Comparison of ENCODE assay signal across 8 cellular contexts in genomic region chr3:181265750-181266333, GRCh38.
DNase-seq lines count a peak whose midpoint lies in the region; ATAC-seq and TF ChIP-seq lines count a peak whose summit lies in the region.

No MANE protein-coding gene starts in this region.

- H3K4me1 ChIP-seq in KMS-11 (ENCODE audit: low read depth, poor library complexity, severe bottlenecking) (peaks cover 4% of the 10 kb centered on the region), mammary epithelial cell (ENCODE audit: insufficient read depth, low read length) (no peaks in the 10 kb centered on the region), thyroid gland (no peaks in the 10 kb centered on the region)
- H3K4me1 ChIP-seq in effector memory CD4-positive, alpha-beta T cell (ENCODE audit: control insufficient read depth, insufficient read depth, low read length, poor library complexity, severe bottlenecking) = no peaks in the 10 kb centered on the region

- H2AFZ ChIP-seq in KMS-11 (ENCODE audit: low read depth) (peak overlapping the region; percentile 73), mammary epithelial cell (ENCODE audit: low read depth, low read length) (peak overlapping the region; percentile 93)

- in situ Hi-C loops in mammary epithelial cell (cut with MboI; ENCODE audit: low sequenced_read_pairs in 2 of 2) = no loop called here

- H3K27ac ChIP-seq in KMS-11 = peak overlapping the region; percentile 22; the same call in 1 of the 2 replicates
- H3K27ac ChIP-seq in mammary epithelial cell (ENCODE audit: insufficient read depth, low read depth, low read length) = no peak overlapping the region
- H3K27ac ChIP-seq in thyroid gland = no peak overlapping the region
- no peak overlapping the region for H3K27ac ChIP-seq in effector memory CD4-positive, alpha-beta T cell (ENCODE audit: insufficient read depth, low read length, poor library complexity, severe bottlenecking)

- peak; percentile 78 for ATAC-seq in GM21515 (IDR thresholded peaks at IDR 0.05; ENCODE audit: unreplicated experiment)

- DNase-seq in GM10266 (ENCODE audit: extremely low spot score) (peak; percentile 16), mammary epithelial cell (peak; percentile 11), NCI-H1930 (lab: John Stamatoyannopoulos, UW) (no peak), thyroid gland (no peak), NCI-H1105 (lab: John Stamatoyannopoulos, UW) (no peak)
- DNase-seq in effector memory CD4-positive, alpha-beta T cell = no peak

- WGBS in mammary epithelial cell (ENCODE audit: low coverage, missing lambda C conversion rate) = 2% methylated on average over 4 of the region's 4 CpGs
- 67 to 71% methylated on average over 4 of the region's 4 CpGs for WGBS in thyroid gland, 2 donors

- H3K27me3 ChIP-seq in KMS-11 (ENCODE audit: insufficient read depth, low read depth) = no peaks in the 10 kb centered on the region
- peaks cover 2% of the 10 kb centered on the region for H3K27me3 ChIP-seq in mammary epithelial cell (ENCODE audit: insufficient read depth, low read length)
- H3K27me3 ChIP-seq in thyroid gland = no peaks in the 10 kb centered on the region
- H3K27me3 ChIP-seq in effector memory CD4-positive, alpha-beta T cell (replicated peaks; ENCODE audit: control insufficient read depth, insufficient read depth, low read length, poor library complexity, severe bottlenecking) = no peaks in the 10 kb centered on the region

- CTCF ChIA-PET in mammary epithelial cell (lab: Charles Lee; ENCODE audit: low non-redundant PET) = no interaction called here

- H3K4me3 ChIP-seq in KMS-11 (IDR thresholded peaks at IDR 0.05; ENCODE audit: insufficient read depth, low read depth, low read length) (no peak overlapping the region), mammary epithelial cell (replicated peaks in 1 of 3; ENCODE audit: insufficient read depth in 1 of 3, low read depth in 2 of 3, low read length in 3 of 3) (peak overlapping the region; percentile 29 to 68 (median 53)), thyroid gland (replicated peaks in 1 of 3) (no peak overlapping the region)
- no peak overlapping the region for H3K4me3 ChIP-seq in effector memory CD4-positive, alpha-beta T cell (ENCODE audit: insufficient read depth, low read depth, low read length, poor library complexity, severe bottlenecking)

- peak overlapping the region; percentile 66 for H3K4me2 ChIP-seq in KMS-11
- peak overlapping the region; percentile 82 for H3K4me2 ChIP-seq in mammary epithelial cell (ENCODE audit: insufficient read depth, low read depth, low read length)

- H3K79me2 ChIP-seq in KMS-11 (ENCODE audit: insufficient read depth, low read depth) = no peaks in the 10 kb centered on the region
- H3K79me2 ChIP-seq in mammary epithelial cell (ENCODE audit: insufficient read depth, low read length) = no peaks in the 10 kb centered on the region

- H3K9ac ChIP-seq in KMS-11 (peak overlapping the region; percentile 66), mammary epithelial cell (ENCODE audit: insufficient read depth, low read length) (no peak overlapping the region)

- TF ChIP-seq CTCF in GM10266 (IDR thresholded peaks at IDR 0.05; ENCODE audit: control insufficient read depth, insufficient read depth, low read depth, missing control alignments) = no peak
- TF ChIP-seq CTCF in KMS-11 (conservative IDR thresholded peaks at IDR 0.05; ENCODE audit: low read depth, low read length) = no peak
- no peak for TF ChIP-seq CTCF in mammary epithelial cell (conservative IDR thresholded peaks at IDR 0.05 in 1 of 2, IDR thresholded peaks at IDR 0.05 in 1 of 2; ENCODE audit: extremely low read depth in 1 of 2, insufficient read depth in 1 of 2, low read depth in 1 of 2, low read length in 2 of 2)
- TF ChIP-seq CTCF in thyroid gland (IDR thresholded peaks at IDR 0.05) = no peak

- intact Hi-C loops in mammary epithelial cell (cut with micrococcal nuclease) (no loop called here), thyroid gland (cut with DNase I) (no loop called here)

- no TSS peak for BruUV-seq in mammary epithelial cell (replicated peaks; lab: Mats Ljungman, UMichigan)

- no peak for TF ChIP-seq POLR2A in thyroid gland (IDR thresholded peaks at IDR 0.05)

- dilution Hi-C loops in mammary epithelial cell (cut with HindIII; ENCODE audit: low sequenced_read_pairs) = no loop called here

- H4K20me1 ChIP-seq in KMS-11 (ENCODE audit: insufficient read depth) = no peaks in the 10 kb centered on the region
- no peaks in the 10 kb centered on the region for H4K20me1 ChIP-seq in mammary epithelial cell (ENCODE audit: insufficient read depth, low read length)

- H3K36me3 ChIP-seq in KMS-11 (ENCODE audit: insufficient read depth) = no peaks in the 10 kb centered on the region
- H3K36me3 ChIP-seq in mammary epithelial cell (ENCODE audit: insufficient read depth, low read length) = no peaks in the 10 kb centered on the region
- no peaks in the 10 kb centered on the region for H3K36me3 ChIP-seq in thyroid gland
- no peaks in the 10 kb centered on the region for H3K36me3 ChIP-seq in effector memory CD4-positive, alpha-beta T cell (ENCODE audit: control insufficient read depth, insufficient read depth, low read length)

- H3K9me3 ChIP-seq in mammary epithelial cell (replicated peaks; ENCODE audit: insufficient read depth, low read length) (no peaks in the 10 kb centered on the region), thyroid gland (no peaks in the 10 kb centered on the region)
- H3K9me3 ChIP-seq in effector memory CD4-positive, alpha-beta T cell (ENCODE audit: control insufficient read depth, low read length) = no peaks in the 10 kb centered on the region

Comparison
In these comparisons a context has a peak if more than half of its experiments do, and no peak if none do; other contexts are left out.
1. DNase-seq: peak in GM10266 (single experiment) and mammary epithelial cell (single experiment); none in NCI-H1930 (0 of 2), thyroid gland (0 of 2), NCI-H1105 (single experiment) and effector memory CD4-positive, alpha-beta T cell (0 of 3).
2. H3K4me3 ChIP-seq: peak in mammary epithelial cell (3 of 3); none in KMS-11 (single experiment), thyroid gland (0 of 3) and effector memory CD4-positive, alpha-beta T cell (single experiment).